ENCODE assay signal across 20 cellular contexts in genomic region chr15:61047783-61048182, GRCh38.
"Had no signal": no experiment of that assay in that cellular context is flagged by ENCODE, and none has a peak within 500 bp of the region (broad histone marks: within the 10 kb centered on the region; RNA-seq: fewer than 3 reads in every experiment).

No MANE protein-coding gene starts in this region.

- H3K27me3 ChIP-seq: ascending aorta, body of pancreas, cardiac muscle cell had no signal

- H3K4me1 ChIP-seq: body of pancreas had no signal

- H3K27ac ChIP-seq: ascending aorta, body of pancreas, cardiac muscle cell had no signal

- H3K4me3 ChIP-seq: ascending aorta, body of pancreas, cardiac muscle cell had no signal

- H3K9me3 ChIP-seq: ascending aorta, body of pancreas had no signal

- DNase-seq: activated B cell treated with CpG ODN at 0.5 μM for 24 hours; activated CD4-positive, alpha-beta T cell treated with anti-CD3 and anti-CD28 coated beads for 1 hour; activated CD4-positive, alpha-beta T cell treated with anti-CD3 and anti-CD28 coated beads, Interleukin-2, amount 10 ng/mL, durations not matched to agents 24 days and 14 days; activated CD4-positive, alpha-beta T cell treated with anti-CD3 and anti-CD28 coated beads, Interleukin-2, amount 50 U/mL, for 48 hours; activated CD8-positive, alpha-beta memory T cell treated with anti-CD3 and anti-CD28 coated beads, Interleukin-2, amount 10 ng/mL, durations not matched to agents 7 days and 5 days; activated effector memory CD4-positive, alpha-beta T cell treated with Interleukin-2 at 50 U/mL for 16 hours; activated naive CD4-positive, alpha-beta T cell; activated T-cell treated with anti-CD3 and anti-CD28 coated beads, Interleukin-2, amount 50 U/mL, for 24 hours; amniotic stem cell; body of pancreas; MM.1S; NCI-H1105 treated with DMSO at 0.1 percent for 48 hours; NCI-H1436 treated with DMSO at 0.1 percent for 48 hours; NCI-H187; NCI-H2081; PC-3; SHP77; T-helper 9 cell had no signal

- ATAC-seq: activated CD8-positive, alpha-beta memory T cell treated with anti-CD3 and anti-CD28 coated beads, Interleukin-2, amount 10 ng/mL, durations not matched to agents 7 days and 5 days; body of pancreas; PC-3 had no signal

- H3K36me3 ChIP-seq: ascending aorta, cardiac muscle cell had no signal
